9 cellular contexts compared by ENCODE assay signal in genomic region chr5:31232273-31232888, GRCh38. TPM values are rescaled to one million over a fixed set of nuclear protein-coding genes. Genes with fewer than 3 reads are reported as not detected.
DNase-seq lines count a peak whose midpoint lies in the region; ATAC-seq, FAIRE-seq and TF ChIP-seq lines count a peak whose summit lies in the region.
"Had no signal": no experiment of that assay in that cellular context is flagged by ENCODE, and none has a peak within 500 bp of the region (broad histone marks: within the 10 kb centered on the region; RNA-seq: fewer than 3 reads in every experiment).

No MANE protein-coding gene starts in this region.

- H3K4me3 Mint-ChIP-seq in naive thymus-derived CD4-positive, alpha-beta T cell, result no peak overlapping the region

- peak; percentile 76 for TF ChIP-seq CTCF in HepG2 (CRISPR knock-in tag; IDR thresholded peaks at IDR 0.05)

- H3K9me3 ChIP-seq in HepG2 (ENCODE audit: low read length), result no peaks in the 10 kb centered on the region
- H3K9me3 ChIP-seq in naive thymus-derived CD4-positive, alpha-beta T cell (ENCODE audit: control insufficient read depth in 2 of 3, low read length in 3 of 3), result no peaks in the 10 kb centered on the region

- no peak overlapping the region for H3K27ac Mint-ChIP-seq in naive thymus-derived CD4-positive, alpha-beta T cell

- peaks cover 0 to 7% (median 0%) of the 10 kb centered on the region in 5 donors for H3K27me3 Mint-ChIP-seq in naive thymus-derived CD4-positive, alpha-beta T cell

- H3K4me3 ChIP-seq in HepG2 (replicated peaks in 1 of 3; ENCODE audit: insufficient read depth in 1 of 3, low read depth in 2 of 3, low read length in 3 of 3), result no peak overlapping the region
- no peak overlapping the region for H3K4me3 ChIP-seq in naive thymus-derived CD4-positive, alpha-beta T cell (ENCODE audit: low read length)

- no peak overlapping the region for H2AFZ ChIP-seq in HepG2 (ENCODE audit: low read length)

- no peak overlapping the region for H3K4me2 ChIP-seq in HepG2 (ENCODE audit: low read depth, low read length)

- no peak for FAIRE-seq in GM19239 (lab: Jason Lieb, UNC)
- peak; percentile 79 for FAIRE-seq in HepG2 (lab: Jason Lieb, UNC)

- H3K9ac ChIP-seq in HepG2 (ENCODE audit: insufficient read depth, low read depth, low read length), result no peak overlapping the region

- 1% methylated on average over 4 of the region's 4 CpGs for WGBS in HepG2 (ENCODE audit: low lambda C conversion rate)

- in situ Hi-C loops in Caki2 (cut with HindIII; ENCODE audit: low pct_unique_long_range_greater_than_20kb, low sequenced_read_pairs), result no loop called here
- in situ Hi-C loops in HepG2 (cut with HindIII; ENCODE audit: extremely low pct_ligation_motif_present, low pct_unique_long_range_greater_than_20kb), result loop anchor here (25.0 kb wide), 1 partner anchor 1195 kb away; no protein-coding TSS in a partner anchor

- no peaks in the 10 kb centered on the region for H4K20me1 ChIP-seq in HepG2 (ENCODE audit: insufficient read depth, low read length)

- BruUV-seq in HepG2 (replicated peaks; lab: Mats Ljungman, UMichigan), result no TSS peak

- no peaks in the 10 kb centered on the region for H3K4me1 Mint-ChIP-seq in naive thymus-derived CD4-positive, alpha-beta T cell

- no peaks in the 10 kb centered on the region for H3K36me3 ChIP-seq in HepG2 (replicated peaks in 1 of 2; ENCODE audit: control insufficient read depth in 1 of 2, insufficient read depth in 2 of 2, low read length in 2 of 2)
- no peaks in the 10 kb centered on the region for H3K36me3 ChIP-seq in naive thymus-derived CD4-positive, alpha-beta T cell (ENCODE audit: control insufficient read depth in 2 of 3, insufficient read depth in 3 of 3, low read length in 3 of 3)

- H3K9me3 Mint-ChIP-seq in naive thymus-derived CD4-positive, alpha-beta T cell, result peaks cover 0 to 8% (median 0%) of the 10 kb centered on the region in 11 donors

- intact Hi-C loops in HepG2 (cut with micrococcal nuclease; ENCODE audit: unreplicated experiment), result loop anchor here (1.0 kb wide), 3 partner anchors 727 to 1188 kb away; no protein-coding TSS in a partner anchor
- intact Hi-C loops in naive thymus-derived CD4-positive, alpha-beta T cell (cut with micrococcal nuclease), result no loop called here

- no peaks in the 10 kb centered on the region for H3K27me3 ChIP-seq in HepG2 (ENCODE audit: control insufficient read depth in 1 of 2, insufficient read depth in 2 of 2, low read length in 2 of 2)
- no peaks in the 10 kb centered on the region for H3K27me3 ChIP-seq in naive thymus-derived CD4-positive, alpha-beta T cell (ENCODE audit: control insufficient read depth in 2 of 2, insufficient read depth in 2 of 2, low read length in 2 of 2)

- CTCF ChIA-PET in HepG2 (lab: Yijun Ruan, JAX; ENCODE audit: low intra/inter-chr PET ratio, low total read pairs), result interaction anchor here (1.4 to 1.8 kb wide), 2 partner anchors 831 to 1192 kb away, joined by 6 to 8 read pairs; no protein-coding TSS in a partner anchor
- CTCF ChIA-PET in naive thymus-derived CD4-positive, alpha-beta T cell (lab: Charles Lee), result no interaction called here

- no peak overlapping the region for H3K27ac ChIP-seq in HepG2 (ENCODE audit: extremely low read length, insufficient read depth, low read length)
- no peak overlapping the region for H3K27ac ChIP-seq in naive thymus-derived CD4-positive, alpha-beta T cell (ENCODE audit: low read depth, low read length)

- no peaks in the 10 kb centered on the region for H3K36me3 Mint-ChIP-seq in naive thymus-derived CD4-positive, alpha-beta T cell

- no peaks in the 10 kb centered on the region for H3K4me1 ChIP-seq in HepG2 (ENCODE audit: insufficient read depth, low read length)
- H3K4me1 ChIP-seq in naive thymus-derived CD4-positive, alpha-beta T cell (ENCODE audit: control insufficient read depth in 2 of 2, insufficient read depth in 2 of 2, low read length in 2 of 2), result no peaks in the 10 kb centered on the region

- POLR2A ChIA-PET in HepG2 (lab: Yijun Ruan, JAX), result no interaction called here
- POLR2A ChIA-PET in naive thymus-derived CD4-positive, alpha-beta T cell (lab: Charles Lee), result no interaction called here

- ATAC-seq in HG03432 (IDR thresholded peaks at IDR 0.05; ENCODE audit: unreplicated experiment) (peak; percentile 85), HepG2 (peak; percentile 94)
- ATAC-seq in naive thymus-derived CD4-positive, alpha-beta T cell, result no peak

- TF ChIP-seq POLR2A in HepG2 (IDR thresholded peaks at IDR 0.05; ENCODE audit: insufficient read depth in 1 of 2, low read depth in 2 of 2, low read length in 2 of 2), result no peak

- no peaks in the 10 kb centered on the region for H3K79me2 ChIP-seq in HepG2 (ENCODE audit: insufficient read depth, low read length)

- TF ChIP-seq EP300 in HepG2 (IDR thresholded peaks at IDR 0.05; ENCODE audit: low read depth in 2 of 2, low read length in 2 of 2) (no peak), HepG2 (CRISPR knock-in tag; IDR thresholded peaks at IDR 0.05; ENCODE audit: borderline replicate concordance) (no peak)

- peak; percentile 40 for DNase-seq in Caki2 (ENCODE audit: low read depth)
- DNase-seq in GM19239 (ENCODE audit: insufficient read length, low spot score), result peak; percentile 5
- peak; percentile 88 for DNase-seq in NCI-H748 treated with DMSO at 0.1 percent for 48 hours (lab: John Stamatoyannopoulos, UW)
- DNase-seq in cerebellar cortex (ENCODE audit: low spot score), result peak; percentile 46
- peak; percentile 48 for DNase-seq in HepG2 (ENCODE audit: low spot score)
- no peak for DNase-seq in occipital lobe (lab: John Stamatoyannopoulos, UW)
- DNase-seq in naive thymus-derived CD4-positive, alpha-beta T cell, result no peak

- TF ChIP-seq RAD21 in HepG2 (CRISPR knock-in tag; IDR thresholded peaks at IDR 0.05), result peak; percentile 57; the same call in 1 of the 2 replicates

TF ChIP-seq in HepG2, 621 proteins besides CTCF, POLR2A, EP300 and RAD21:
- no peak for TF ChIP-seq U2AF2 (IDR thresholded peaks at IDR 0.05; ENCODE audit: low read depth, low read length)
- TF ChIP-seq STAG1 (CRISPR knock-in tag; IDR thresholded peaks at IDR 0.05), result peak; percentile 83
- no peak for TF ChIP-seq HNF4A (CRISPR knock-in tag; IDR thresholded peaks at IDR 0.05)
- TF ChIP-seq SMC3 (IDR thresholded peaks at IDR 0.05; ENCODE audit: low read length), result peak; percentile 68
- no peak for TF ChIP-seq ZC3H4 (CRISPR knock-in tag; IDR thresholded peaks at IDR 0.05; ENCODE audit: borderline replicate concordance)

RNA-seq across cellular contexts. Expression of gene CDH6, which starts 38.9 kb away (rescaled TPM):
- 76.6 and 83.8 TPM in 2 replicates for total RNA-seq in Caki2 (2014; rRNA removed; shearing (Covaris generic); ENCODE audit: low replicate concordance)
- total RNA-seq in HepG2 (2016; rRNA removed; fragmentation: Illumina TruSeq; extraction: Trizol), result not detected in 2 replicates
- not detected in 2 replicates for total RNA-seq in HepG2 (2016; cell fraction: cytosol; rRNA removed; fragmentation: Illumina TruSeq; extraction: Trizol; ENCODE audit: low read depth)
- total RNA-seq in HepG2 (2016; cell fraction: insoluble cytoplasmic fraction; rRNA removed; fragmentation: Illumina TruSeq; extraction: Trizol), result not detected in 2 replicates
- total RNA-seq in HepG2 (2016; cell fraction: membrane; rRNA removed; fragmentation: Illumina TruSeq; extraction: Trizol), result not detected in 2 replicates
- not detected in 2 replicates for total RNA-seq in HepG2 (2016; cell fraction: nucleus; rRNA removed; fragmentation: Illumina TruSeq; extraction: Trizol)
- polyA plus RNA-seq in HepG2 (2011; rRNA removed), result not detected in 2 replicates
- polyA plus RNA-seq in HepG2 (2011; cell fraction: cytosol; rRNA removed), result 0.04 TPM in 1 of 2 replicates, not detected in the other
- not detected in 2 replicates for polyA plus RNA-seq in HepG2 (2011; cell fraction: nucleus; rRNA removed)
- polyA plus RNA-seq in HepG2 (2012), result not detected in 2 replicates
- not detected in 2 replicates for polyA plus RNA-seq in HepG2 (2016; cell fraction: cytosol; fragmentation: Illumina TruSeq; extraction: Trizol; ENCODE audit: low read depth)
- not detected in 2 replicates for polyA plus RNA-seq in HepG2 (2016; cell fraction: insoluble cytoplasmic fraction; fragmentation: Illumina TruSeq; extraction: Trizol; ENCODE audit: low read depth)
- not detected in 2 replicates for polyA plus RNA-seq in HepG2 (2016; cell fraction: membrane; fragmentation: Illumina TruSeq; extraction: Trizol; ENCODE audit: low read depth)
- polyA plus RNA-seq in HepG2 (2016; cell fraction: nucleus; fragmentation: Illumina TruSeq; extraction: Trizol; ENCODE audit: insufficient read depth, low read depth), result not detected in 2 replicates
- not detected in 2 replicates for polyA minus RNA-seq in HepG2 (2011; rRNA and poly(A)+ RNA removed; ENCODE audit: low replicate concordance)
- polyA minus RNA-seq in HepG2 (2011; cell fraction: cytosol; rRNA and poly(A)+ RNA removed), result not detected in 2 replicates
- not detected in 2 replicates for polyA minus RNA-seq in HepG2 (2011; cell fraction: nucleus; rRNA and poly(A)+ RNA removed)
- total RNA-seq in occipital lobe, result 21.5 TPM
- total RNA-seq in naive thymus-derived CD4-positive, alpha-beta T cell, result not detected
- polyA plus RNA-seq in naive thymus-derived CD4-positive, alpha-beta T cell, result not detected
- total RNA-seq: T-helper 2 cell treated with Interferon-gamma antibody and Interleukin-4, amounts not matched to agents 100 ng/mL and 5 ng/mL, for 36 hours had no signal

Comparison
In these comparisons a context has a peak if more than half of its experiments do, and no peak if none do; other contexts are left out.
1. DNase-seq: peak in Caki2 (single experiment), GM19239 (single experiment), NCI-H748 treated with DMSO at 0.1 percent for 48 hours (single experiment), cerebellar cortex (single experiment) and HepG2 (single experiment); none in occipital lobe (single experiment) and naive thymus-derived CD4-positive, alpha-beta T cell (0 of 9).
2. RNA of gene CDH6, which starts 38.9 kb away (total RNA-seq): 76.6 to 83.8 TPM in Caki2 and 21.5 TPM in occipital lobe (single experiment); not detected in HepG2 and not detected in naive thymus-derived CD4-positive, alpha-beta T cell; every median in the first group is over 10 times any median in the second.